Comparison of ENCODE assay signal across 8 cellular contexts in the genomic region with DNA sequence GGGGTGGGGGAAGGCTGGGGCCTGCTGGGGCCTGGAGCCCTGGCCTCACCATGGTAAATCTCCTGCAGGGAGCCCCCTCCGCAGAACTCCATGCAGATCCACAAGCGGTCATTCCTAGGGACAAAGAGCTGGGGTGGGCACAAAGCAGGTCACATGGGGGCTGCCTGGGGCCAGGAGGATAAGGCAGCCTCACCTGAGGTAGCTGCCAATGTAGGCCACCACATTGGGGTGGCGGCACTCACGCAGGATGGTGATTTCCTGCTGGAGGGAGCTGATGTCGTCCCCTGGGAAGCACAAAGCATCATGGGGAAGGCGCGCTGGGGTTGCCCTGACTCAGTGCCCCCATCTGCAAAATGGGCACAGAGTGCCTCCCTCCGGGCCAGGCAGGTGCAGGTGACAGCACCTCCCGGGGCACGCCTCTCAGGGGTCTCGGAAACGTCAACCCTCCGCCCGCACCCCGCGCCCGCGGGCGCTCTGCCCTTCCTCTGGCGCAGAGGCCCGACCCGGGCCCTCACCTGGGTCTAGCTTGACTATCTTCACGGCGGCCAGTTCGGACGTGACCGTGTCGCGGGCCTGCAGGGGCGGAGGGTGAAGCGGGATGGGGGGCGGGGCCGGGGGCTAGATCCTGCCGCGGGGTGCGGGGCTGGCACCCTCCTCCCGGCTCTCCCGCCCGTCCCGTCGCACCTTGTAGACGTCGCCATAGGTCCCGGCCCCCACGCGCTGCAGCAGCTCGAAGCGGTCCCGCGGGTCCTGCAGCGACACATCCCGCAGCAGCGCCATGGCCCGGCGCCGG. TPM values are rescaled to one million over a fixed set of nuclear protein-coding genes. Genes with fewer than 3 reads are reported as not detected.
DNase-seq lines count a peak whose midpoint lies in the region; ATAC-seq, FAIRE-seq and TF ChIP-seq lines count a peak whose summit lies in the region.

No MANE protein-coding gene starts in this region.

- no peaks in the 10 kb centered on the region for H3K9me3 ChIP-seq in H1 (ENCODE audit: insufficient read depth in 2 of 2, low read depth in 1 of 2, low read length in 1 of 2)
- no peaks in the 10 kb centered on the region for H3K9me3 ChIP-seq in osteoblast (ENCODE audit: low read depth, low read length)

- TF ChIP-seq CTCF in VCaP (conservative IDR thresholded peaks at IDR 0.05), result no peak
- no peak for TF ChIP-seq CTCF in H1 (IDR thresholded peaks at IDR 0.05; ENCODE audit: control extremely low read depth in 1 of 3, insufficient read depth in 1 of 3, low read depth in 1 of 3, low read length in 3 of 3)
- no peak for TF ChIP-seq CTCF in osteoblast (IDR thresholded peaks at IDR 0.05; ENCODE audit: extremely low read depth, low read depth, low read length)

- no peak for TF ChIP-seq EP300 in H1 (IDR thresholded peaks at IDR 0.05; ENCODE audit: borderline replicate concordance in 1 of 2, low read depth in 2 of 2, low read length in 2 of 2)

- no peak overlapping the region for H3K56ac ChIP-seq in H1 (replicated peaks; ENCODE audit: insufficient read length, low read depth, low read length)

- H3K79me1 ChIP-seq in H1 (ENCODE audit: low read depth, low read length), result no peaks in the 10 kb centered on the region; the same call in 1 of the 2 replicates

- DNase-seq in H1 (ENCODE audit: low read depth in 1 of 2, low spot score in 2 of 2) (peak in 1 of 2 experiments; percentile 70), osteoblast (ENCODE audit: insufficient read length, low spot score, missing footprints) (peak; percentile 87), GM19240 (ENCODE audit: insufficient read length, low spot score) (no peak), NCI-H128 (lab: John Stamatoyannopoulos, UW; ENCODE audit: unreplicated experiment) (no peak)

- CTCF ChIA-PET in H1 (lab: Charles Lee; ENCODE audit: partially characterized antibody), result interaction anchor here (1.0 to 2.4 kb wide), 4 partner anchors 14 to 46 kb away, joined by 4 to 18 read pairs (median 5); no protein-coding TSS in a partner anchor

- H3K79me2 ChIP-seq in H1 (ENCODE audit: control insufficient read depth in 1 of 2, insufficient read depth in 2 of 2, low read length in 2 of 2), result no peaks in the 10 kb centered on the region
- no peaks in the 10 kb centered on the region for H3K79me2 ChIP-seq in osteoblast (ENCODE audit: insufficient read depth, low read length)

- H2BK15ac ChIP-seq in H1 (ENCODE audit: low read length), result no peak overlapping the region

- H4K8ac ChIP-seq in H1 (ENCODE audit: extremely low read depth, insufficient read depth, low read length), result peak overlapping the region; percentile 86; the same call in 1 of the 2 replicates

- H3K27ac ChIP-seq in VCaP (peak overlapping the region; percentile 94), H1 (ENCODE audit: low read depth, low read length) (no peak overlapping the region), osteoblast (ENCODE audit: low read depth, low read length) (no peak overlapping the region)

- no peak overlapping the region for H2BK20ac ChIP-seq in H1 (ENCODE audit: low read length)

- H3K4me3 ChIP-seq in H1 (ENCODE audit: extremely low read depth in 1 of 4, insufficient read depth in 2 of 4, low read depth in 3 of 4, low read length in 4 of 4), result peak overlapping the region; percentile 38 to 71 (median 46)
- H3K4me3 ChIP-seq in osteoblast (ENCODE audit: insufficient read depth, low read length), result peak overlapping the region; percentile 77

- no peak overlapping the region for H3K18ac ChIP-seq in H1 (ENCODE audit: extremely low read depth, low read length)

- no peak overlapping the region for H2BK5ac ChIP-seq in H1 (ENCODE audit: low read depth, low read length)

- H2AFZ ChIP-seq in H1 (ENCODE audit: low read length) (no peak overlapping the region), osteoblast (ENCODE audit: low read length) (no peak overlapping the region)

- POLR2A ChIA-PET in H1 (lab: Charles Lee; ENCODE audit: partially characterized antibody), result interaction anchor here (0.7 to 1.6 kb wide), 6 partner anchors 9 to 312 kb away, joined by 3 to 5 read pairs (median 3); no protein-coding TSS in a partner anchor

- peaks cover 8% of the 10 kb centered on the region; the same call in 1 of the 2 replicates for H3K23me2 ChIP-seq in H1 (ENCODE audit: low read depth, low read length)

- WGBS in H1 (ENCODE audit: extremely low coverage in 1 of 2, insufficient coverage in 1 of 2, insufficient read length in 1 of 2, insufficient replicate concordance in 2 of 2, low coverage in 1 of 2, low lambda C conversion rate in 2 of 2, missing lambda C conversion rate in 1 of 2), 2 experiments, result 21% methylated on average over 31 of the region's 56 CpGs; no CpG with 5 or more reads in 1 of the 2 experiments

- H2BK120ac ChIP-seq in H1 (replicated peaks; ENCODE audit: low read depth, low read length), result no peak overlapping the region

- H4K5ac ChIP-seq in H1 (ENCODE audit: insufficient read length, low read depth, low read length), result no peak overlapping the region

- H3K4me1 ChIP-seq in H1 (replicated peaks in 1 of 4; ENCODE audit: control insufficient read depth in 3 of 4, insufficient read depth in 4 of 4, low read length in 3 of 4), result peaks cover 0 to 14% (median 5%) of the 10 kb centered on the region in 4 experiments; a peak in 5 of 7 replicates
- peaks cover 7% of the 10 kb centered on the region for H3K4me1 ChIP-seq in osteoblast (ENCODE audit: insufficient read depth, low read length)

- H3K4me2 ChIP-seq in H1 (ENCODE audit: insufficient read depth in 1 of 2, low read depth in 2 of 2, low read length in 2 of 2), result peak overlapping the region; percentile 72 to 90
- H3K4me2 ChIP-seq in osteoblast (ENCODE audit: insufficient read depth, low read length), result peak overlapping the region; percentile 79

- no peak overlapping the region for H2AK5ac ChIP-seq in H1 (ENCODE audit: low read depth, low read length)

- TF ChIP-seq POLR2A in H1 (IDR thresholded peaks at IDR 0.05; ENCODE audit: control extremely low read depth in 1 of 2, low read depth in 2 of 2, low read length in 2 of 2), result no peak

- peak; percentile 30 for ATAC-seq in GM18498 (IDR thresholded peaks at IDR 0.05; ENCODE audit: unreplicated experiment)
- peak; percentile 16 for ATAC-seq in HG02588 (IDR thresholded peaks at IDR 0.05; ENCODE audit: unreplicated experiment)
- ATAC-seq in GM18519 (IDR thresholded peaks at IDR 0.05; ENCODE audit: low FRiP score, unreplicated experiment), result no peak

- no peak for TF ChIP-seq RAD21 in H1 (IDR thresholded peaks at IDR 0.05 in 1 of 2, conservative IDR thresholded peaks at IDR 0.05 in 1 of 2; ENCODE audit: low read depth in 2 of 2, low read length in 2 of 2)

- H3K23ac ChIP-seq in H1 (ENCODE audit: insufficient read length), result no peak overlapping the region

- H3K36me3 ChIP-seq in H1 (ENCODE audit: control insufficient read depth in 2 of 4, insufficient read depth in 4 of 4, low read length in 3 of 4) (peaks cover 7 to 14% (median 9%) of the 10 kb centered on the region in 4 experiments; a peak in 6 of 8 replicates), osteoblast (ENCODE audit: insufficient read depth, low read length) (peaks cover 32% of the 10 kb centered on the region)

- no peak overlapping the region for H3K4ac ChIP-seq in H1 (replicated peaks; ENCODE audit: insufficient read length, low read depth, low read length)

- H4K91ac ChIP-seq in H1 (replicated peaks; ENCODE audit: insufficient read length, low read length), result no peak overlapping the region

- FAIRE-seq in H1 (lab: Jason Lieb, UNC), result no peak

- no peaks in the 10 kb centered on the region for H3K27me3 ChIP-seq in H1 (replicated peaks in 1 of 4; ENCODE audit: control insufficient read depth in 3 of 4, extremely low read depth in 1 of 4, insufficient read depth in 3 of 4, low read length in 3 of 4)
- no peaks in the 10 kb centered on the region for H3K27me3 ChIP-seq in osteoblast (ENCODE audit: insufficient read depth, low read length)

- peak overlapping the region in 2 of 4 experiments; percentile 25 to 47; a peak in 2 of 7 replicates for H3K9ac ChIP-seq in H1 (replicated peaks in 1 of 4; ENCODE audit: extremely low read depth in 1 of 4, low read depth in 3 of 4, low read length in 3 of 4)

- no peak overlapping the region for H3K14ac ChIP-seq in H1 (ENCODE audit: insufficient read length)

- H4K20me1 ChIP-seq in H1 (replicated peaks in 1 of 2; ENCODE audit: control insufficient read depth in 1 of 2, insufficient read depth in 2 of 2, low read length in 2 of 2) (peaks cover 0 to 6% of the 10 kb centered on the region in 2 experiments), osteoblast (ENCODE audit: insufficient read depth, low read length) (peaks cover 6% of the 10 kb centered on the region)

- no peak overlapping the region for H2BK12ac ChIP-seq in H1 (ENCODE audit: low read depth, low read length)

RNA-seq across cellular contexts. Expression of gene MAP4K2, which starts 0.4 kb away (rescaled TPM):
- total RNA-seq in H1 (2021; fragmentation: NEBNext Ultra II Directional; extraction: Animal tissue kit (Norgen Biotek cat#: 25700)), result 20.7 and 24.0 TPM in 2 replicates
- polyA plus RNA-seq in H1 (2011; rRNA removed), result 20.1 and 25.3 TPM in 2 replicates
- polyA plus RNA-seq in H1 (2011; cell fraction: cytosol; rRNA removed), result 22.2 TPM
- 54.2 TPM for polyA plus RNA-seq in H1 (2011; cell fraction: nucleus; rRNA removed)
- polyA plus RNA-seq in H1 (2012, experiment 1 of 2), result 14.0 to 19.1 TPM (median 15.9 TPM) in 4 replicates
- 12.9 TPM for polyA plus RNA-seq in H1 (2012, experiment 2 of 2)
- polyA plus RNA-seq in H1 (2013, experiment 1 of 2), result 11.2 TPM
- polyA plus RNA-seq in H1 (2013, experiment 2 of 2), result 12.0 TPM
- polyA minus RNA-seq in H1 (2011; rRNA and poly(A)+ RNA removed), result 18.5 and 20.3 TPM in 2 replicates
- 11.0 TPM for polyA minus RNA-seq in H1 (2011; cell fraction: cytosol; rRNA and poly(A)+ RNA removed)
- 11.6 TPM for polyA minus RNA-seq in H1 (2011; cell fraction: nucleus; rRNA and poly(A)+ RNA removed)
- total RNA-seq in osteoblast, result 6.2 and 9.8 TPM in 2 replicates

RNA-seq across cellular contexts. Expression of gene MEN1, which starts 7.8 kb away (rescaled TPM):
- total RNA-seq in H1 (2021; fragmentation: NEBNext Ultra II Directional; extraction: Animal tissue kit (Norgen Biotek cat#: 25700)), result 56.3 and 56.9 TPM in 2 replicates
- 47.2 and 78.5 TPM in 2 replicates for polyA plus RNA-seq in H1 (2011; rRNA removed)
- polyA plus RNA-seq in H1 (2011; cell fraction: cytosol; rRNA removed), result 43.0 TPM
- 97.2 TPM for polyA plus RNA-seq in H1 (2011; cell fraction: nucleus; rRNA removed)
- 37.5 to 59.8 TPM (median 54.2 TPM) in 4 replicates for polyA plus RNA-seq in H1 (2012, experiment 1 of 2)
- polyA plus RNA-seq in H1 (2012, experiment 2 of 2), result 53.7 TPM
- polyA plus RNA-seq in H1 (2013, experiment 1 of 2), result 63.6 TPM
- 66.9 TPM for polyA plus RNA-seq in H1 (2013, experiment 2 of 2)
- 22.9 and 27.9 TPM in 2 replicates for polyA minus RNA-seq in H1 (2011; rRNA and poly(A)+ RNA removed)
- 32.7 TPM for polyA minus RNA-seq in H1 (2011; cell fraction: cytosol; rRNA and poly(A)+ RNA removed)
- polyA minus RNA-seq in H1 (2011; cell fraction: nucleus; rRNA and poly(A)+ RNA removed), result 27.2 TPM
- total RNA-seq in osteoblast, result 12.3 and 13.3 TPM in 2 replicates

RNA-seq across cellular contexts. Expression of gene SF1, which starts 24.2 kb away (rescaled TPM):
- 353 and 365 TPM in 2 replicates for total RNA-seq in H1 (2021; fragmentation: NEBNext Ultra II Directional; extraction: Animal tissue kit (Norgen Biotek cat#: 25700))
- polyA plus RNA-seq in H1 (2011; rRNA removed), result 72.7 and 110 TPM in 2 replicates
- polyA plus RNA-seq in H1 (2011; cell fraction: cytosol; rRNA removed), result 70.0 TPM
- 197 TPM for polyA plus RNA-seq in H1 (2011; cell fraction: nucleus; rRNA removed)
- polyA plus RNA-seq in H1 (2012, experiment 1 of 2), result 259 to 328 TPM (median 273 TPM) in 4 replicates
- polyA plus RNA-seq in H1 (2012, experiment 2 of 2), result 150 TPM
- polyA plus RNA-seq in H1 (2013, experiment 1 of 2), result 194 TPM
- polyA plus RNA-seq in H1 (2013, experiment 2 of 2), result 181 TPM
- polyA minus RNA-seq in H1 (2011; rRNA and poly(A)+ RNA removed), result 75.9 and 88.7 TPM in 2 replicates
- 107 TPM for polyA minus RNA-seq in H1 (2011; cell fraction: cytosol; rRNA and poly(A)+ RNA removed)
- polyA minus RNA-seq in H1 (2011; cell fraction: nucleus; rRNA and poly(A)+ RNA removed), result 210 TPM
- total RNA-seq in osteoblast, result 114 and 130 TPM in 2 replicates

RNA-seq across cellular contexts. Expression of gene CDC42BPG, which starts 41.9 kb away (rescaled TPM):
- total RNA-seq in H1 (2021; fragmentation: NEBNext Ultra II Directional; extraction: Animal tissue kit (Norgen Biotek cat#: 25700)), result 10.6 and 12.3 TPM in 2 replicates
- 3.7 and 6.7 TPM in 2 replicates for polyA plus RNA-seq in H1 (2011; rRNA removed)
- polyA plus RNA-seq in H1 (2011; cell fraction: cytosol; rRNA removed), result 5.9 TPM
- 27.1 TPM for polyA plus RNA-seq in H1 (2011; cell fraction: nucleus; rRNA removed)
- polyA plus RNA-seq in H1 (2012, experiment 1 of 2), result 6.2 to 12.1 TPM (median 10.3 TPM) in 4 replicates
- polyA plus RNA-seq in H1 (2012, experiment 2 of 2), result 4.7 TPM
- polyA plus RNA-seq in H1 (2013, experiment 1 of 2), result 4.8 TPM
- polyA plus RNA-seq in H1 (2013, experiment 2 of 2), result 3.8 TPM
- 4.5 and 4.9 TPM in 2 replicates for polyA minus RNA-seq in H1 (2011; rRNA and poly(A)+ RNA removed)
- 7.4 TPM for polyA minus RNA-seq in H1 (2011; cell fraction: cytosol; rRNA and poly(A)+ RNA removed)
- polyA minus RNA-seq in H1 (2011; cell fraction: nucleus; rRNA and poly(A)+ RNA removed), result 20.2 TPM
- under 0.01 and 0.29 TPM in 2 replicates for total RNA-seq in osteoblast

RNA-seq across cellular contexts. Expression of gene PYGM, which starts 42.8 kb away (rescaled TPM):
- total RNA-seq in H1 (2021; fragmentation: NEBNext Ultra II Directional; extraction: Animal tissue kit (Norgen Biotek cat#: 25700)), result 9.6 and 9.7 TPM in 2 replicates
- polyA plus RNA-seq in H1 (2011; rRNA removed), result 10.0 and 15.2 TPM in 2 replicates
- polyA plus RNA-seq in H1 (2011; cell fraction: cytosol; rRNA removed), result 10.4 TPM
- polyA plus RNA-seq in H1 (2011; cell fraction: nucleus; rRNA removed), result 20.9 TPM
- 9.2 to 15.4 TPM (median 13.0 TPM) in 4 replicates for polyA plus RNA-seq in H1 (2012, experiment 1 of 2)
- 11.5 TPM for polyA plus RNA-seq in H1 (2012, experiment 2 of 2)
- polyA plus RNA-seq in H1 (2013, experiment 1 of 2), result 6.9 TPM
- polyA plus RNA-seq in H1 (2013, experiment 2 of 2), result 6.3 TPM
- polyA minus RNA-seq in H1 (2011; rRNA and poly(A)+ RNA removed), result 13.2 and 16.4 TPM in 2 replicates
- polyA minus RNA-seq in H1 (2011; cell fraction: cytosol; rRNA and poly(A)+ RNA removed), result 12.3 TPM
- polyA minus RNA-seq in H1 (2011; cell fraction: nucleus; rRNA and poly(A)+ RNA removed), result 5.4 TPM
- 0.29 and 0.36 TPM in 2 replicates for total RNA-seq in osteoblast
